ENCODE assay signal across 8 cellular contexts in genomic region chr11:72684236-72684912, GRCh38. TPM values are rescaled to one million over a fixed set of nuclear protein-coding genes. Genes with fewer than 3 reads are reported as not detected.
DNase-seq lines count a peak whose midpoint lies in the region; ATAC-seq and TF ChIP-seq lines count a peak whose summit lies in the region.

No MANE protein-coding gene starts in this region.

- peak; percentile 70 to 73 for ATAC-seq in activated CD4-positive, CD25-positive, alpha-beta regulatory T cell treated with anti-CD3 and anti-CD28 coated beads, Interleukin-2, amount 50 U/mL, for 24 hours
- no peak for ATAC-seq in GM18505 (IDR thresholded peaks at IDR 0.05; ENCODE audit: unreplicated experiment)

- H3K4me3 ChIP-seq in Loucy (ENCODE audit: low read length, poor library complexity, severe bottlenecking) (no peak overlapping the region), mesenchymal stem cell (ENCODE audit: insufficient read depth in 1 of 2, low read depth in 1 of 2, low read length in 2 of 2) (no peak overlapping the region), subcutaneous abdominal adipose tissue (ENCODE audit: low read depth in 1 of 5, low read length in 5 of 5) (no peak overlapping the region)

- no peak overlapping the region for H2BK12ac ChIP-seq in mesenchymal stem cell (ENCODE audit: low read length in 2 of 2)

- no peak overlapping the region for H4K91ac ChIP-seq in mesenchymal stem cell (ENCODE audit: low read length)

- H3K9ac ChIP-seq in Loucy (ENCODE audit: low read depth, low read length, poor library complexity, severe bottlenecking) (no peak overlapping the region), mesenchymal stem cell (ENCODE audit: low read length) (peak overlapping the region; percentile 55), subcutaneous abdominal adipose tissue (ENCODE audit: low read length in 5 of 5) (no peak overlapping the region)

- no peak overlapping the region for H3K27ac ChIP-seq in mesenchymal stem cell (ENCODE audit: low read length, poor library complexity, severe bottlenecking)
- H3K27ac ChIP-seq in subcutaneous abdominal adipose tissue (ENCODE audit: low read depth, low read length): peak overlapping the region; percentile 30

- DNase-seq in NCI-H82 (lab: John Stamatoyannopoulos, UW) (peak; percentile 61), NCI-H82 treated with DMSO at 0.1 percent for 48 hours (lab: John Stamatoyannopoulos, UW; ENCODE audit: unreplicated experiment) (no peak), dedifferentiated amniotic fluid mesenchymal stem cell (ENCODE audit: extremely low spot score) (peak; percentile 51), mesenchymal stem cell (peak; percentile 76)

- H2BK15ac ChIP-seq in mesenchymal stem cell (ENCODE audit: low read depth, poor library complexity, severe bottlenecking): no peak overlapping the region

- no peaks in the 10 kb centered on the region for H4K20me1 ChIP-seq in Loucy (ENCODE audit: insufficient read depth, low read length, poor library complexity, severe bottlenecking)

- no peaks in the 10 kb centered on the region for H3K79me1 ChIP-seq in mesenchymal stem cell (replicated peaks; ENCODE audit: low read length, poor library complexity, severe bottlenecking)

- H3K36me3 ChIP-seq in Loucy (ENCODE audit: insufficient read depth, low read length): peaks cover 20% of the 10 kb centered on the region; the same call in 1 of the 2 replicates
- H3K36me3 ChIP-seq in mesenchymal stem cell (ENCODE audit: control insufficient read depth in 1 of 2, insufficient read depth in 2 of 2, low read depth in 1 of 2, low read length in 2 of 2): peaks cover 52 to 66% of the 10 kb centered on the region in 2 experiments
- H3K36me3 ChIP-seq in subcutaneous abdominal adipose tissue (ENCODE audit: control insufficient read depth in 5 of 5, insufficient read depth in 5 of 5, low read length in 5 of 5): peaks cover 0 to 56% (median 52%) of the 10 kb centered on the region in 5 donors

- H3F3A ChIP-seq in Loucy (ENCODE audit: low read depth): no peaks in the 10 kb centered on the region

- H3K23ac ChIP-seq in mesenchymal stem cell (ENCODE audit: low read length in 2 of 2): no peak overlapping the region

- H3K9me3 ChIP-seq in Loucy (ENCODE audit: insufficient read depth, low read depth, low read length) (no peaks in the 10 kb centered on the region), mesenchymal stem cell (ENCODE audit: control insufficient read depth, low read length) (no peaks in the 10 kb centered on the region), subcutaneous abdominal adipose tissue (ENCODE audit: control insufficient read depth in 5 of 5, low read length in 5 of 5) (no peaks in the 10 kb centered on the region)

- H3K9me2 ChIP-seq in Loucy (replicated peaks; ENCODE audit: low read depth, low read length): no peaks in the 10 kb centered on the region

- no peak overlapping the region for H3K18ac ChIP-seq in mesenchymal stem cell (ENCODE audit: low read depth in 1 of 2, low read length in 2 of 2)

- no peaks in the 10 kb centered on the region for H3K79me2 ChIP-seq in Loucy (ENCODE audit: insufficient read depth, low read length)

- H3K4ac ChIP-seq in mesenchymal stem cell (ENCODE audit: low read depth in 1 of 2, low read length in 2 of 2): no peak overlapping the region

- H2AFZ ChIP-seq in Loucy (ENCODE audit: low read length): no peak overlapping the region
- H2AFZ ChIP-seq in mesenchymal stem cell (ENCODE audit: low read depth, low read length): no peak overlapping the region

- H3K27me3 ChIP-seq in Loucy (ENCODE audit: insufficient read depth, low read length, poor library complexity, severe bottlenecking): no peaks in the 10 kb centered on the region
- H3K27me3 ChIP-seq in mesenchymal stem cell (ENCODE audit: control insufficient read depth in 1 of 2, insufficient read depth in 1 of 2, low read length in 2 of 2): peaks cover 11 to 13% of the 10 kb centered on the region in 2 experiments
- peaks cover 0 to 6% (median 3%) of the 10 kb centered on the region in 5 donors for H3K27me3 ChIP-seq in subcutaneous abdominal adipose tissue (ENCODE audit: control insufficient read depth in 5 of 5, insufficient read depth in 4 of 5, low read length in 5 of 5)

- H4K8ac ChIP-seq in mesenchymal stem cell (ENCODE audit: low read length): no peak overlapping the region

- H2AK5ac ChIP-seq in mesenchymal stem cell (ENCODE audit: low read length, severe bottlenecking): no peak overlapping the region

- peak; percentile 58 for TF ChIP-seq CTCF in Loucy (conservative IDR thresholded peaks at IDR 0.05; ENCODE audit: low read length)

- 54% methylated on average over 8 of the region's 9 CpGs for WGBS in mesenchymal stem cell

- H2BK5ac ChIP-seq in mesenchymal stem cell (ENCODE audit: low read depth, low read length, poor library complexity, severe bottlenecking): no peak overlapping the region

- no peak overlapping the region for H2BK120ac ChIP-seq in mesenchymal stem cell (ENCODE audit: low read depth, low read length)

- H3K4me2 ChIP-seq in Loucy (ENCODE audit: low read depth, low read length, poor library complexity, severe bottlenecking) (no peak overlapping the region), mesenchymal stem cell (ENCODE audit: low read length, poor library complexity, severe bottlenecking) (no peak overlapping the region)

- no peaks in the 10 kb centered on the region for H3K4me1 ChIP-seq in Loucy (ENCODE audit: insufficient read depth, low read length, poor library complexity, severe bottlenecking)
- H3K4me1 ChIP-seq in mesenchymal stem cell (ENCODE audit: control insufficient read depth, insufficient read depth, low read depth, low read length): peaks cover 28% of the 10 kb centered on the region
- peaks cover 4 to 40% (median 34%) of the 10 kb centered on the region in 5 donors for H3K4me1 ChIP-seq in subcutaneous abdominal adipose tissue (ENCODE audit: control insufficient read depth in 5 of 5, insufficient read depth in 5 of 5, low read length in 5 of 5)

- H3K14ac ChIP-seq in mesenchymal stem cell (ENCODE audit: low read length in 2 of 2): no peak overlapping the region

- TF ChIP-seq POLR2A in GM18505 (IDR thresholded peaks at IDR 0.05; ENCODE audit: borderline replicate concordance, extremely low read depth, insufficient read depth, insufficient read length): no peak

RNA-seq across cellular contexts. Expression of gene PDE2A, which starts 10.2 kb away (rescaled TPM):
- polyA plus RNA-seq in mesenchymal stem cell (2013, experiment 1 of 2): 0.61 TPM
- polyA plus RNA-seq in mesenchymal stem cell (2013, experiment 2 of 2): 0.56 TPM
